In genomic region chr11:35359321-35360058, GRCh38 we compare ENCODE assay signal across 21 cellular contexts. TPM values are rescaled to one million over a fixed set of nuclear protein-coding genes. Genes with fewer than 3 reads are reported as not detected.
DNase-seq lines count a peak whose midpoint lies in the region; ATAC-seq and TF ChIP-seq lines count a peak whose summit lies in the region.
"Had no signal": no experiment of that assay in that cellular context is flagged by ENCODE, and none has a peak within 500 bp of the region (broad histone marks: within the 10 kb centered on the region; RNA-seq: fewer than 3 reads in every experiment).

No MANE protein-coding gene starts in this region.

- DNase-seq in heart right ventricle (no peak), left ventricle myocardium superior (no peak), cerebellar cortex (ENCODE audit: low spot score) (peak; percentile 11), vagina (ENCODE audit: extremely low spot score in 2 of 2) (no peak), GM10248 (ENCODE audit: extremely low spot score) (no peak)
- DNase-seq: activated CD8-positive, alpha-beta T cell treated with anti-CD3 and anti-CD28 coated beads, Interleukin-2, amount 10 ng/mL, durations not matched to agents 7 days and 5 days; amniotic stem cell; CD8-positive, alpha-beta memory T cell; HCEC 1CT; Kasumi-1; naive B cell; NCI-H1417 treated with DMSO at 0.1 percent for 48 hours; NCI-H345; stimulated activated naive CD4-positive, alpha-beta T cell; T-helper 1 cell had no signal

- H3K4me3 ChIP-seq in heart right ventricle (no peak overlapping the region), parathyroid adenoma (ENCODE audit: low read depth, low read length) (no peak overlapping the region), vagina (no peak overlapping the region)
- H3K4me3 ChIP-seq: lung had no signal

- CTCF ChIA-PET in GM10248 (lab: Yijun Ruan, JAX): interaction anchor here (0.6 to 2.1 kb wide), 4 partner anchors 12 to 44 kb away, joined by 3 to 9 read pairs (median 3); no protein-coding TSS in a partner anchor

- WGBS in heart right ventricle, 2 donors: 49 to 56% methylated on average over 4 of the region's 4 CpGs

- H3K4me1 ChIP-seq in heart right ventricle: peaks cover 3 to 50% (median 37%) of the 10 kb centered on the region in 9 donors
- no peaks in the 10 kb centered on the region for H3K4me1 ChIP-seq in parathyroid adenoma
- H3K4me1 ChIP-seq in vagina: peaks cover 36% of the 10 kb centered on the region

- intact Hi-C loops in heart right ventricle (cut with DNase I) (loop anchor here in 1 of 10 donors (10.0 kb wide), 1 partner anchor 115 kb away; no protein-coding TSS in a partner anchor), left ventricle myocardium superior (cut with micrococcal nuclease) (no loop called here), vagina (cut with DNase I) (no loop called here)

- peak overlapping the region in 8 of 10 donors; percentile 33 to 77 (median 49) for H3K27ac ChIP-seq in heart right ventricle
- peak overlapping the region; percentile 39 for H3K27ac ChIP-seq in parathyroid adenoma
- peak overlapping the region; percentile 48 for H3K27ac ChIP-seq in vagina
- H3K27ac ChIP-seq: VCaP had no signal

- TF ChIP-seq POLR2A in vagina (IDR thresholded peaks at IDR 0.05): no peak

- TF ChIP-seq CTCF in heart right ventricle (IDR thresholded peaks at IDR 0.05) (no peak), parathyroid adenoma (IDR thresholded peaks at IDR 0.05) (no peak), vagina (IDR thresholded peaks at IDR 0.05) (no peak), GM10248 (IDR thresholded peaks at IDR 0.05; ENCODE audit: control extremely low read depth, extremely low read depth, low read depth, missing control alignments) (no peak)

- peak in 4 of 8 donors; percentile 10 to 26 (median 14) for ATAC-seq in heart right ventricle
- no peak for ATAC-seq in left ventricle myocardium superior
- no peak for ATAC-seq in HG02623 (IDR thresholded peaks at IDR 0.05; ENCODE audit: unreplicated experiment)
- no peak for ATAC-seq in HG03139 (IDR thresholded peaks at IDR 0.05; ENCODE audit: unreplicated experiment)
- ATAC-seq: activated CD8-positive, alpha-beta T cell treated with anti-CD3 and anti-CD28 coated beads, Interleukin-2, amount 10 ng/mL, durations not matched to agents 7 days and 5 days had no signal

- H3K79me2 ChIP-seq in parathyroid adenoma: no peaks in the 10 kb centered on the region

- no peaks in the 10 kb centered on the region for H3K36me3 ChIP-seq in heart right ventricle
- no peaks in the 10 kb centered on the region for H3K36me3 ChIP-seq in parathyroid adenoma (ENCODE audit: control insufficient read depth, insufficient read depth, low read length)
- no peaks in the 10 kb centered on the region for H3K36me3 ChIP-seq in vagina

- H3K27me3 ChIP-seq in heart right ventricle (no peaks in the 10 kb centered on the region), parathyroid adenoma (ENCODE audit: control insufficient read depth, insufficient read depth, low read length) (no peaks in the 10 kb centered on the region), vagina (no peaks in the 10 kb centered on the region)

- POLR2A ChIA-PET in GM10248 (lab: Yijun Ruan, JAX): no interaction called here

- H3K9me3 ChIP-seq in heart right ventricle: no peaks in the 10 kb centered on the region
- H3K9me3 ChIP-seq in parathyroid adenoma (ENCODE audit: control insufficient read depth, low read length): no peaks in the 10 kb centered on the region
- no peaks in the 10 kb centered on the region for H3K9me3 ChIP-seq in vagina

- H2AFZ ChIP-seq in parathyroid adenoma: no peak overlapping the region

- no peak overlapping the region for H3K4me2 ChIP-seq in parathyroid adenoma (ENCODE audit: low read length)

- H3K9ac ChIP-seq in parathyroid adenoma: no peak overlapping the region

RNA-seq across cellular contexts. Expression of gene SLC1A2, which starts 59.9 kb away (rescaled TPM):
- 10 to 100 TPM in 2 of 10 donors, 1 to 10 TPM in 8; 2.8 to 25.8 (median 3.8) TPM for total RNA-seq in heart right ventricle
- polyA plus RNA-seq in heart right ventricle: 1 to 10 TPM in 1 of 2 donors, under 1 TPM in 1; 0.29 to 2.3 TPM
- total RNA-seq in left ventricle myocardium superior: 2.7 TPM
- total RNA-seq in vagina: 4.7 TPM
- total RNA-seq: activated CD8-positive, alpha-beta T cell treated with anti-CD3 and anti-CD28 coated beads, Interleukin-2, amount 10 ng/mL, durations not matched to agents 7 days and 5 days; activated T-helper 1 cell treated with anti-CD3 and anti-CD28 coated beads, Interleukin-12 subunit alpha, Interleukin-12 subunit beta, Interleukin-2, Interleukin-4 antibody, amounts not matched to agents 30 ng/mL and 10 ng/mL and 1 ng/mL, durations not matched to agents 14 hours and 24 hours and 36 hours; CD8-positive, alpha-beta memory T cell had no signal
